17 cellular contexts compared by ENCODE assay signal in genomic region chr4:39337841-39338240, GRCh38.
"Had no signal": no experiment of that assay in that cellular context is flagged by ENCODE, and none has a peak within 500 bp of the region (broad histone marks: within the 10 kb centered on the region; RNA-seq: fewer than 3 reads in every experiment).

No MANE protein-coding gene starts in this region.

- FAIRE-seq: keratinocyte, small intestine, urothelium cell line had no signal

- H3K27me3 ChIP-seq: esophagus squamous epithelium, right atrium auricular region had no signal

- ATAC-seq: effector memory CD8-positive, alpha-beta T cell; left ventricle myocardium superior had no signal

- H3K36me3 ChIP-seq: right atrium auricular region had no signal

- DNase-seq: effector memory CD8-positive, alpha-beta T cell; esophagus squamous epithelium; foreskin fibroblast; immature natural killer cell; left ventricle myocardium superior; mesendoderm; naive B cell; posterior cingulate gyrus; small intestine; stimulated activated CD4-positive, alpha-beta T cell treated with anti-CD3 and anti-CD28 coated beads, Interleukin-12 subunit alpha, Interleukin-12 subunit beta, amount 100 ng/mL, for 4 hours; stimulated activated naive CD4-positive, alpha-beta T cell had no signal

- H3K4me3 ChIP-seq: esophagus squamous epithelium, right atrium auricular region had no signal

- H3K27me3 Mint-ChIP-seq: dendritic cell treated with granulocyte-macrophage colony-stimulating factor and Interleukin-4, amounts not matched to agents 40 ng/mL and 50 ng/mL, for 4 days; effector memory CD8-positive, alpha-beta T cell; naive B cell; type B pancreatic cell had no signal

- H3K27ac ChIP-seq: esophagus squamous epithelium, right atrium auricular region had no signal

- H3K4me1 ChIP-seq: esophagus squamous epithelium, right atrium auricular region had no signal

- H3K4me3 Mint-ChIP-seq: dendritic cell treated with granulocyte-macrophage colony-stimulating factor and Interleukin-4, amounts not matched to agents 40 ng/mL and 50 ng/mL, for 4 days; effector memory CD8-positive, alpha-beta T cell; immature natural killer cell; naive B cell; nephron; type B pancreatic cell had no signal

- H3K4me1 Mint-ChIP-seq: nephron had no signal

- H3K27ac Mint-ChIP-seq: dendritic cell treated with granulocyte-macrophage colony-stimulating factor and Interleukin-4, amounts not matched to agents 40 ng/mL and 50 ng/mL, for 4 days; effector memory CD8-positive, alpha-beta T cell; immature natural killer cell; nephron; type B pancreatic cell had no signal

- H3K9me3 ChIP-seq: esophagus squamous epithelium, right atrium auricular region had no signal

- H3K9me3 Mint-ChIP-seq: dendritic cell treated with granulocyte-macrophage colony-stimulating factor and Interleukin-4, amounts not matched to agents 40 ng/mL and 50 ng/mL, for 4 days; effector memory CD8-positive, alpha-beta T cell; immature natural killer cell; naive B cell; nephron; type B pancreatic cell had no signal
